9 cellular contexts compared by ENCODE assay signal in the genomic region with DNA sequence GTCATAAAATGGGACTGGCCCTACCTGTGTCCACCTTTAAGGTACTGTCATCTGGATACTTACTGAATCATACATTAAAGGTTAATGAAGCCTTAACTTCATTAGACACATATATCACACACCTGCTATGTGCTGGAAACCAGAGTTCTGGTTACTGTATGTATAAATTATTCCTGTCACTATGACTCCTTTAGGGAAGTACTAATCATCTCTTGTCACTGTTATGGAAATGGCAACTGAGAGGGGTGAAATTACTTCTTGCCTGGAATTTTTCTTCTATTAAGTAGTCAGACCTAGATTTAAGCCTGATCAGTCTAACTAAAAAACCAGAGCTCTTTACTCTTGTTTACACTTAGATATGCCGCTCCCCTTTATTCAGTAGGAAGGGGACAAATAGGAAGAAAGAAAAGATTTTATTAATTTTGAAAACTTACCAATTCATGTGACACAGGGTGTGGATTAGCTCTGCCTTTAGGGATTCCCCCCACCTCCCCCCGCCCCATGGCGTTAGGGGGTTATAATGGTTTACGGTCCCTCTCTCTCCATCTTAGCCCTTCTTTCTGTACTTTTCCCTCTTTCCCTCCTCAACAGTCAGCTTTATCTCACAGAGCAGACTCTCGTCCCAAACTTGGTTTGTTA.
DNase-seq lines count a peak whose midpoint lies in the region; ATAC-seq, FAIRE-seq and TF ChIP-seq lines count a peak whose summit lies in the region.
"Had no signal": no experiment of that assay in that cellular context is flagged by ENCODE, and none has a peak within 500 bp of the region (broad histone marks: within the 10 kb centered on the region; RNA-seq: fewer than 3 reads in every experiment).

No MANE protein-coding gene starts in this region.

- POLR2A ChIA-PET in HEK293T (lab: Yijun Ruan, JAX): no interaction called here

- H3K4me1 ChIP-seq in GM23248 (ENCODE audit: insufficient read depth): peaks cover 45% of the 10 kb centered on the region
- peaks cover 9 to 34% of the 10 kb centered on the region in 2 donors for H3K4me1 ChIP-seq in duodenal mucosa (ENCODE audit: control insufficient read depth in 1 of 2, insufficient read depth in 2 of 2, low read length in 2 of 2)
- no peaks in the 10 kb centered on the region for H3K4me1 ChIP-seq in smooth muscle cell (ENCODE audit: low read depth)

- peaks cover 27% of the 10 kb centered on the region for H3K4me1 Mint-ChIP-seq in memory B cell

- no peaks in the 10 kb centered on the region for H3K9me2 ChIP-seq in GM23248 (ENCODE audit: insufficient read depth)

- no peaks in the 10 kb centered on the region for H3K27me3 Mint-ChIP-seq in memory B cell

- H3K36me3 Mint-ChIP-seq in memory B cell: peaks cover 31% of the 10 kb centered on the region

- H4K20me1 ChIP-seq in GM23248 (ENCODE audit: insufficient read depth): no peaks in the 10 kb centered on the region
- no peaks in the 10 kb centered on the region for H4K20me1 ChIP-seq in smooth muscle cell (ENCODE audit: low read depth)

- peak overlapping the region; percentile 60 for H3K4me3 ChIP-seq in GM23248
- no peak overlapping the region for H3K4me3 ChIP-seq in duodenal mucosa (ENCODE audit: low read depth in 1 of 2, low read length in 2 of 2)
- H3K4me3 ChIP-seq in smooth muscle cell: no peak overlapping the region
- H3K4me3 ChIP-seq: PC-9 had no signal

- WGBS in GM23248 (ENCODE audit: low coverage in 1 of 2, low lambda C conversion rate in 2 of 2, missing lambda C conversion rate in 2 of 2), 2 experiments: 13 to 18% methylated on average over 5 of the region's 5 CpGs
- WGBS in smooth muscle cell (ENCODE audit: low lambda C conversion rate): 58% methylated on average over 5 of the region's 5 CpGs

- in situ Hi-C loops in GM23248 (cut with MboI): no loop called here

- H3K27ac ChIP-seq in GM23248 (peak overlapping the region; percentile 75), duodenal mucosa (ENCODE audit: low read depth, low read length) (peak overlapping the region; percentile 52), smooth muscle cell (ENCODE audit: low read depth) (peak overlapping the region; percentile 87)
- H3K27ac ChIP-seq: PC-9 had no signal

- H3K9me3 ChIP-seq in GM23248 (ENCODE audit: low read depth) (no peaks in the 10 kb centered on the region), duodenal mucosa (ENCODE audit: control insufficient read depth in 1 of 2, low read length in 2 of 2) (no peaks in the 10 kb centered on the region), smooth muscle cell (replicated peaks; ENCODE audit: low read depth) (no peaks in the 10 kb centered on the region)

- no peaks in the 10 kb centered on the region for H3K9me3 Mint-ChIP-seq in memory B cell

- H3K4me3 Mint-ChIP-seq in memory B cell: no peak overlapping the region

- H3K27ac Mint-ChIP-seq in memory B cell: peak overlapping the region; percentile 39

- CTCF ChIA-PET in HEK293T (lab: Yijun Ruan, JAX): no interaction called here

- H3K79me2 ChIP-seq in GM23248 (ENCODE audit: insufficient read depth): peaks cover 88% of the 10 kb centered on the region
- H3K79me2 ChIP-seq in smooth muscle cell (ENCODE audit: low read depth): peaks cover 60% of the 10 kb centered on the region

- DNase-seq in GM23248 (peak; percentile 13), memory B cell (ENCODE audit: low spot score in 2 of 2) (no peak), smooth muscle cell (lab: John Stamatoyannopoulos, UW; ENCODE audit: unreplicated experiment) (no peak), HEK293T (ENCODE audit: extremely low spot score) (no peak), GM19239 (ENCODE audit: insufficient read length, low spot score) (no peak), NCI-H345 treated with DMSO at 0.1 percent for 48 hours (lab: John Stamatoyannopoulos, UW; ENCODE audit: unreplicated experiment) (no peak)
- no peak for DNase-seq in activated naive CD4-positive, alpha-beta T cell treated with anti-CD3 and anti-CD28 coated beads, Interleukin-2, amount 50 U/mL, for 16 hours
- DNase-seq: PC-9 had no signal

- no peak for ATAC-seq in memory B cell (ENCODE audit: low read depth)

- H3K36me3 ChIP-seq in GM23248 (ENCODE audit: low read depth): 0 out of 2 replicates have a peak, but pooled peaks cover 3% of the 10 kb centered on the region
- peaks cover 15 to 19% of the 10 kb centered on the region in 2 donors for H3K36me3 ChIP-seq in duodenal mucosa (ENCODE audit: control insufficient read depth in 1 of 2, insufficient read depth in 2 of 2, low read length in 2 of 2)
- no peaks in the 10 kb centered on the region for H3K36me3 ChIP-seq in smooth muscle cell (ENCODE audit: low read depth)

- H3K27me3 ChIP-seq in GM23248 (replicated peaks; ENCODE audit: insufficient read depth): no peaks in the 10 kb centered on the region
- H3K27me3 ChIP-seq in duodenal mucosa (ENCODE audit: control insufficient read depth in 1 of 2, insufficient read depth in 2 of 2, low read length in 2 of 2): no peaks in the 10 kb centered on the region
- H3K27me3 ChIP-seq in smooth muscle cell (ENCODE audit: low read depth): no peaks in the 10 kb centered on the region

- no peak for TF ChIP-seq CTCF in smooth muscle cell (IDR thresholded peaks at IDR 0.05; ENCODE audit: borderline replicate concordance, insufficient read depth, poor library complexity, severe bottlenecking)

- FAIRE-seq in GM19239 (lab: Jason Lieb, UNC): no peak

- H3K9ac ChIP-seq in GM23248 (peak overlapping the region; percentile 72), duodenal mucosa (ENCODE audit: low read depth in 1 of 2, low read length in 2 of 2) (peak overlapping the region in 1 of 2 donors; percentile 13), smooth muscle cell (ENCODE audit: low read depth) (peak overlapping the region; percentile 67)

- H3F3A ChIP-seq in GM23248 (ENCODE audit: insufficient read depth) (peaks cover 34% of the 10 kb centered on the region), smooth muscle cell (ENCODE audit: low read depth) (peaks cover 26% of the 10 kb centered on the region)

- H3K4me2 ChIP-seq in GM23248 (ENCODE audit: unreplicated experiment): peak overlapping the region; percentile 78
- H3K4me2 ChIP-seq in smooth muscle cell: peak overlapping the region; percentile 72
- H3K4me2 ChIP-seq: PC-9 had no signal

- H2AFZ ChIP-seq in GM23248: peak overlapping the region; percentile 52
- H2AFZ ChIP-seq in smooth muscle cell (ENCODE audit: low read depth): no peak overlapping the region
- H2AFZ ChIP-seq: PC-9 had no signal

TF ChIP-seq in HEK293T, 16 proteins besides CTCF, POLR2A, EP300 and RAD21:
- no peak for TF ChIP-seq L3MBTL2 (conservative IDR thresholded peaks at IDR 0.05)
- TF ChIP-seq, protein P1, sequence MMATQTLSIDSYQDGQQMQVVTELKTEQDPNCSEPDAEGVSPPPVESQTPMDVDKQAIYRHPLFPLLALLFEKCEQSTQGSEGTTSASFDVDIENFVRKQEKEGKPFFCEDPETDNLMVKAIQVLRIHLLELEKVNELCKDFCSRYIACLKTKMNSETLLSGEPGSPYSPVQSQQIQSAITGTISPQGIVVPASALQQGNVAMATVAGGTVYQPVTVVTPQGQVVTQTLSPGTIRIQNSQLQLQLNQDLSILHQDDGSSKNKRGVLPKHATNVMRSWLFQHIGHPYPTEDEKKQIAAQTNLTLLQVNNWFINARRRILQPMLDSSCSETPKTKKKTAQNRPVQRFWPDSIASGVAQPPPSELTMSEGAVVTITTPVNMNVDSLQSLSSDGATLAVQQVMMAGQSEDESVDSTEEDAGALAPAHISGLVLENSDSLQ (IDR thresholded peaks at IDR 0.05): no peak
- no peak for TF ChIP-seq TARDBP (IDR thresholded peaks at IDR 0.05)
- TF ChIP-seq FOXA1 (IDR thresholded peaks at IDR 0.05): no peak
- TF ChIP-seq SUZ12 (IDR thresholded peaks at IDR 0.05): no peak
- no peak for TF ChIP-seq CTBP1 (IDR thresholded peaks at IDR 0.05; ENCODE audit: borderline replicate concordance)
- TF ChIP-seq ELF4 (IDR thresholded peaks at IDR 0.05): no peak
- TF ChIP-seq NFRKB (IDR thresholded peaks at IDR 0.05): no peak
